Comparison of ENCODE assay signal across 17 cellular contexts in genomic region chr3:50382271-50382670, GRCh38.
"Had no signal": no experiment of that assay in that cellular context is flagged by ENCODE, and none has a peak within 500 bp of the region (broad histone marks: within the 10 kb centered on the region; RNA-seq: fewer than 3 reads in every experiment).

No MANE protein-coding gene starts in this region.

- H3K4me1 Mint-ChIP-seq: activated CD4-positive, alpha-beta memory T cell treated with anti-CD3 and anti-CD28 coated beads, Interleukin-2, amount 10 ng/mL, durations not matched to agents 7 days and 5 days; activated naive CD4-positive, alpha-beta T cell treated with anti-CD3 and anti-CD28 coated beads, Interleukin-2, amount 50 U/mL, for 24 hours; memory B cell; T-helper 17 cell had no signal

- FAIRE-seq: bronchial epithelial cell had no signal

- H3K9me3 Mint-ChIP-seq: activated CD4-positive, alpha-beta memory T cell treated with anti-CD3 and anti-CD28 coated beads, Interleukin-2, amount 10 ng/mL, durations not matched to agents 7 days and 5 days; activated naive CD4-positive, alpha-beta T cell treated with anti-CD3 and anti-CD28 coated beads, Interleukin-2, amount 50 U/mL, for 24 hours; memory B cell had no signal

- H3K27ac Mint-ChIP-seq: activated CD4-positive, alpha-beta memory T cell treated with anti-CD3 and anti-CD28 coated beads, Interleukin-2, amount 10 ng/mL, durations not matched to agents 7 days and 5 days; activated naive CD4-positive, alpha-beta T cell treated with anti-CD3 and anti-CD28 coated beads, Interleukin-2, amount 50 U/mL, for 24 hours; memory B cell; T-helper 17 cell had no signal

- H3K27me3 Mint-ChIP-seq: activated CD4-positive, alpha-beta memory T cell treated with anti-CD3 and anti-CD28 coated beads, Interleukin-2, amount 10 ng/mL, durations not matched to agents 7 days and 5 days; activated naive CD4-positive, alpha-beta T cell treated with anti-CD3 and anti-CD28 coated beads, Interleukin-2, amount 50 U/mL, for 24 hours; T-helper 17 cell had no signal

- H3K27ac ChIP-seq: epithelial cell of prostate, gastroesophageal sphincter, heart right ventricle had no signal

- H3K27me3 ChIP-seq: adrenal gland, gastroesophageal sphincter, heart right ventricle, spleen, tibial artery had no signal

- H3K36me3 Mint-ChIP-seq: activated naive CD4-positive, alpha-beta T cell treated with anti-CD3 and anti-CD28 coated beads, Interleukin-2, amount 50 U/mL, for 24 hours; memory B cell had no signal

- H3K4me3 Mint-ChIP-seq: activated CD4-positive, alpha-beta memory T cell treated with anti-CD3 and anti-CD28 coated beads, Interleukin-2, amount 10 ng/mL, durations not matched to agents 7 days and 5 days; activated naive CD4-positive, alpha-beta T cell treated with anti-CD3 and anti-CD28 coated beads, Interleukin-2, amount 50 U/mL, for 24 hours; memory B cell; T-helper 17 cell had no signal

- H3K4me3 ChIP-seq: adrenal gland, gastroesophageal sphincter, heart right ventricle, spleen, tibial artery had no signal

- H3K4me1 ChIP-seq: gastroesophageal sphincter, heart right ventricle had no signal

- H3K36me3 ChIP-seq: adrenal gland, gastroesophageal sphincter, heart right ventricle, spleen, tibial artery had no signal

- DNase-seq: activated CD4-positive, alpha-beta memory T cell treated with anti-CD3 and anti-CD28 coated beads, Interleukin-2, amount 10 ng/mL, durations not matched to agents 7 days and 5 days; activated CD4-positive, alpha-beta T cell treated with anti-CD3 and anti-CD28 coated beads for 48 hours; activated gamma-delta T cell treated with Interleukin-2 at 50 U/mL for 16 hours; adrenal gland; heart right ventricle; islet precursor cell; left cardiac atrium; spleen; stimulated activated CD4-positive, alpha-beta T cell treated with anti-CD3 and anti-CD28 coated beads, Interleukin-4, amount 100 ng/mL, for 24 hours; stimulated activated naive CD8-positive, alpha-beta T cell treated with anti-CD3 and anti-CD28 coated beads, Interleukin-15, Interleukin-2, amounts not matched to agents 100 U/mL and 50 U/mL, for 24 hours; T-helper 17 cell; tibial artery had no signal

- H3K9me3 ChIP-seq: adrenal gland, gastroesophageal sphincter, heart right ventricle, spleen, tibial artery had no signal

- ATAC-seq: gastroesophageal sphincter; heart right ventricle; left cardiac atrium; stimulated activated naive CD8-positive, alpha-beta T cell treated with anti-CD3 and anti-CD28 coated beads, Interleukin-15, Interleukin-2, amounts not matched to agents 100 U/mL and 50 U/mL, for 24 hours; T-helper 17 cell had no signal
